1 cellular context compared by ENCODE assay signal in the genomic region with DNA sequence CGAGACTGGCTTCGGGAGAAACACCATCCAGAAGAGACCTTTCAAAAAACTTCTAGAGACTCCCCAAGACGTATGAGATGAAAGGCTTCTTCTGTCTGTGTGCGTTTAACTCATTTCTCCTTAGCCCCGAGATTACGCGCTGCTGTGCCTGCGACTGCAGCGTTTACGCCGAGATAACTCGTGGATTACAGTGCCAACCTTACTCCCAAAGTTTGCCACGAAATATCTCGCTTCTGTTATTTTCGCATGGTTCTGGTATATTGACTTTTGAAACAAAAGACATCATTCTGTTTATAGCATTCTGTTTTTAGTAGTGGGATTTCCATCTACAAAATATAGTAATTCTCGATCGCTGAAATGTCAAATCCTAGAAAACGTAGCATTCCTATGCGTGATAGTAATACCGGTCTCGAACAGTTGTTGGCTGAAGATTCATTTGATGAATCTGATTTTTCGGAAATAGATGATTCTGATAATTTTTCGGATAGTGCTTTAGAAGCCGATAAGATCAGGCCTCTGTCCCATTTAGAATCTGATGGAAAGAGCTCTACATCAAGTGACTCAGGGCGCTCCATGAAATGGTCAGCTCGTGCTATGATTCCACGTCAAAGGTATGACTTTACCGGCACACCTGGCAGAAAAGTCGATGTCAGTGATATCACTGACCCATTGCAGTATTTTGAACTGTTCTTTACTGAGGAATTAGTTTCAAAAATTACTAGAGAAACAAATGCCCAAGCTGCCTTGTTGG.
A peak's percentile ranks its signal among the peaks of the same experiment; 100 is the strongest.
TF ChIP-seq lines count a peak whose summit lies in the region.

No MANE protein-coding gene starts in this region.

TF ChIP-seq in H1, 55 proteins besides CTCF, POLR2A, EP300 and RAD21:
- TF ChIP-seq RXRA (IDR thresholded peaks at IDR 0.05; ENCODE audit: insufficient read depth, low read depth, low read length): no peak
- peak; percentile 62 for TF ChIP-seq SAP30 (IDR thresholded peaks at IDR 0.05; ENCODE audit: insufficient read depth, insufficient replicate concordance, low read length)
TF ChIP-seq in H1: peak in this region for 1.
